ENCODE assay signal across 10 cellular contexts in genomic region chr15:23866832-23867231, GRCh38.
DNase-seq lines count a peak whose midpoint lies in the region; ATAC-seq and TF ChIP-seq lines count a peak whose summit lies in the region.
"Had no signal": no experiment of that assay in that cellular context is flagged by ENCODE, and none has a peak within 500 bp of the region (broad histone marks: within the 10 kb centered on the region; RNA-seq: fewer than 3 reads in every experiment).

No MANE protein-coding gene starts in this region.

- TF ChIP-seq CTCF in C4-2B (conservative IDR thresholded peaks at IDR 0.05) (peak; percentile 84), right lobe of liver (IDR thresholded peaks at IDR 0.05) (peak; percentile 8 to 27 (median 10))

- no peaks in the 10 kb centered on the region for H3K36me3 ChIP-seq in right lobe of liver

- no peak overlapping the region for H3K4me3 ChIP-seq in right lobe of liver

- H3K27me3 ChIP-seq in right lobe of liver, result peaks cover 0 to 7% of the 10 kb centered on the region in 2 donors

- H3K27ac ChIP-seq in C4-2B (no peak overlapping the region), right lobe of liver (no peak overlapping the region)

- 22% methylated on average over 6 of the region's 6 CpGs for WGBS in right lobe of liver (ENCODE audit: insufficient coverage, low coverage, low lambda C conversion rate, missing lambda C conversion rate)

- no peaks in the 10 kb centered on the region for H3K9me3 ChIP-seq in right lobe of liver

- in situ Hi-C loops in SK-MEL-5 (cut with HindIII; ENCODE audit: low pct_unique_long_range_greater_than_20kb, low sequenced_read_pairs), result no loop called here

- ATAC-seq in right lobe of liver (no peak), left cardiac atrium (no peak), GM19455 (IDR thresholded peaks at IDR 0.05; ENCODE audit: unreplicated experiment) (no peak)
- ATAC-seq: activated CD4-positive, CD25-positive, alpha-beta regulatory T cell treated with anti-CD3 and anti-CD28 coated beads, Interleukin-2, amount 50 U/mL, for 24 hours had no signal

- DNase-seq in LHCN-M2 (ENCODE audit: low read depth) (peak; percentile 0), SK-MEL-5 (ENCODE audit: low read depth, low spot score) (peak; percentile 66), right lobe of liver (no peak), NCI-H187 treated with DMSO at 0.1 percent for 48 hours (lab: John Stamatoyannopoulos, UW) (no peak), left cardiac atrium (no peak)
- DNase-seq in effector CD4-positive, alpha-beta T cell, result no peak
- DNase-seq: stimulated activated CD4-positive, alpha-beta T cell treated with anti-CD3 and anti-CD28 coated beads, Interleukin-1b, Interleukin-23, amount 100 ng/mL, for 48 hours had no signal

- intact Hi-C loops in right lobe of liver (cut with DNase I) (no loop called here), left cardiac atrium (cut with DNase I) (no loop called here)

- no peak for TF ChIP-seq POLR2A in right lobe of liver (IDR thresholded peaks at IDR 0.05)

- H3K4me1 ChIP-seq in right lobe of liver, result no peaks in the 10 kb centered on the region

Comparison
In these comparisons a context has a peak if more than half of its experiments do, and no peak if none do; other contexts are left out.
1. DNase-seq: peak in LHCN-M2 (single experiment) and SK-MEL-5 (single experiment); none in right lobe of liver (0 of 3), effector CD4-positive, alpha-beta T cell (single experiment), NCI-H187 treated with DMSO at 0.1 percent for 48 hours (single experiment) and left cardiac atrium (single experiment).